Comparison of ENCODE assay signal across 1 cellular context in genomic region chr2:135948141-135948540, GRCh38.
TF ChIP-seq lines count a peak whose summit lies in the region.

No MANE protein-coding gene starts in this region.

TF ChIP-seq in K562, 482 proteins besides CTCF, POLR2A, EP300 and RAD21 (continued from another document):
- no peak for TF ChIP-seq ZBTB2 (IDR thresholded peaks at IDR 0.05)
- TF ChIP-seq SP2 (IDR thresholded peaks at IDR 0.05; ENCODE audit: extremely low read depth, low read depth, low read length, poor library complexity, severe bottlenecking), result no peak
- TF ChIP-seq SMARCA5 (IDR thresholded peaks at IDR 0.05), result no peak
- no peak for TF ChIP-seq FOXA1 (IDR thresholded peaks at IDR 0.05; ENCODE audit: borderline replicate concordance)
- no peak for TF ChIP-seq JUNB (CRISPR knock-in tag; conservative IDR thresholded peaks at IDR 0.05)
- TF ChIP-seq CEBPZ (IDR thresholded peaks at IDR 0.05; ENCODE audit: borderline replicate concordance, low read depth, low read length), result no peak
- no peak for TF ChIP-seq MAFK (IDR thresholded peaks at IDR 0.05; ENCODE audit: low read length)
- no peak for TF ChIP-seq ZNF274 (IDR thresholded peaks at IDR 0.05; ENCODE audit: borderline replicate concordance, low read depth, low read length)
- no peak for TF ChIP-seq CHD2 (IDR thresholded peaks at IDR 0.05; ENCODE audit: low read depth, low read length)
- no peak for TF ChIP-seq NR0B1 (IDR thresholded peaks at IDR 0.05; ENCODE audit: partially characterized antibody)
